Comparison of ENCODE assay signal across 16 cellular contexts in genomic region chr4:182644326-182645050, GRCh38.
DNase-seq lines count a peak whose midpoint lies in the region; ATAC-seq, FAIRE-seq and TF ChIP-seq lines count a peak whose summit lies in the region.
"Had no signal": no experiment of that assay in that cellular context is flagged by ENCODE, and none has a peak within 500 bp of the region (broad histone marks: within the 10 kb centered on the region; RNA-seq: fewer than 3 reads in every experiment).

No MANE protein-coding gene starts in this region.

- CTCF ChIA-PET in BJ (lab: Yijun Ruan, JAX) (no interaction called here), A673 (lab: Charles Lee) (no interaction called here)

- no peak overlapping the region for H3K4me3 Mint-ChIP-seq in activated T-cell treated with anti-CD3 and anti-CD28 coated beads, Interleukin-2, amount 50 U/mL, for 72 hours
- no peak overlapping the region for H3K4me3 Mint-ChIP-seq in type B pancreatic cell
- H3K4me3 Mint-ChIP-seq: GM23338; stimulated activated effector memory CD8-positive, alpha-beta T cell treated with anti-CD3 and anti-CD28 coated beads, Interleukin-12 subunit alpha, Interleukin-12 subunit beta, amount 100 ng/mL, for 72 hours had no signal

- H3K79me2 ChIP-seq in osteoblast (ENCODE audit: insufficient read depth, low read length) = no peaks in the 10 kb centered on the region

- H3K27ac ChIP-seq in osteoblast (ENCODE audit: low read depth, low read length) (peak overlapping the region; percentile 88), A673 (ENCODE audit: low read depth, low read length, poor library complexity, severe bottlenecking) (no peak overlapping the region)
- H3K27ac ChIP-seq: ascending aorta had no signal

- H3K4me1 Mint-ChIP-seq in activated T-cell treated with anti-CD3 and anti-CD28 coated beads, Interleukin-2, amount 50 U/mL, for 72 hours (ENCODE audit: low read depth) = no peaks in the 10 kb centered on the region
- H3K4me1 Mint-ChIP-seq in type B pancreatic cell (ENCODE audit: unreplicated experiment) = peaks cover 4% of the 10 kb centered on the region
- H3K4me1 Mint-ChIP-seq: GM23338; stimulated activated effector memory CD8-positive, alpha-beta T cell treated with anti-CD3 and anti-CD28 coated beads, Interleukin-12 subunit alpha, Interleukin-12 subunit beta, amount 100 ng/mL, for 72 hours had no signal

- DNase-seq in BJ (ENCODE audit: low read depth) (peak; percentile 21), NCI-H226 (peak; percentile 45), osteoblast (ENCODE audit: insufficient read length, low spot score, missing footprints) (no peak), A673 (ENCODE audit: low spot score) (no peak), type B pancreatic cell (ENCODE audit: extremely low spot score, unreplicated experiment) (no peak)
- no peak for DNase-seq in activated T-cell treated with anti-CD3 and anti-CD28 coated beads, Interleukin-2, amount 50 U/mL, for 72 hours
- DNase-seq: cortex of kidney, occipital lobe, SHP77 had no signal

- TF ChIP-seq CTCF in BJ (IDR thresholded peaks at IDR 0.05; ENCODE audit: insufficient read depth, low read depth, low read length) (no peak), osteoblast (IDR thresholded peaks at IDR 0.05; ENCODE audit: extremely low read depth, low read depth, low read length) (no peak), A673 (conservative IDR thresholded peaks at IDR 0.05; ENCODE audit: low read depth, low read length) (no peak), type B pancreatic cell (conservative IDR thresholded peaks at IDR 0.05) (no peak)

- H3K4me1 ChIP-seq in osteoblast (ENCODE audit: insufficient read depth, low read length) (peaks cover 17% of the 10 kb centered on the region), A673 (ENCODE audit: insufficient read depth, low read length, poor library complexity, severe bottlenecking) (peaks cover 4% of the 10 kb centered on the region)
- H3K4me1 ChIP-seq: ascending aorta, BE2C had no signal

- intact Hi-C loops in A673 (cut with micrococcal nuclease; ENCODE audit: unreplicated experiment) = no loop called here

- H3K36me3 Mint-ChIP-seq in activated T-cell treated with anti-CD3 and anti-CD28 coated beads, Interleukin-2, amount 50 U/mL, for 72 hours (ENCODE audit: insufficient read depth in 2 of 2) = no peaks in the 10 kb centered on the region
- H3K36me3 Mint-ChIP-seq in type B pancreatic cell = peaks cover 19% of the 10 kb centered on the region
- H3K36me3 Mint-ChIP-seq: stimulated activated effector memory CD8-positive, alpha-beta T cell treated with anti-CD3 and anti-CD28 coated beads, Interleukin-12 subunit alpha, Interleukin-12 subunit beta, amount 100 ng/mL, for 72 hours had no signal

- peaks cover 4 to 10% of the 10 kb centered on the region in 2 donors for H3K9me3 Mint-ChIP-seq in activated T-cell treated with anti-CD3 and anti-CD28 coated beads, Interleukin-2, amount 50 U/mL, for 72 hours
- H3K9me3 Mint-ChIP-seq in type B pancreatic cell = peaks cover 13% of the 10 kb centered on the region

- no peak overlapping the region for H2AFZ ChIP-seq in osteoblast (ENCODE audit: low read length)
- H2AFZ ChIP-seq: GM23338 had no signal

- FAIRE-seq in endometrium (lab: Jason Lieb, UNC) = peak; percentile 26
- FAIRE-seq: frontal cortex had no signal

- POLR2A ChIA-PET in BJ (lab: Charles Lee) = no interaction called here
- POLR2A ChIA-PET in A673 (lab: Charles Lee; ENCODE audit: low non-redundant PET) = no interaction called here

- H3K9me3 ChIP-seq in osteoblast (ENCODE audit: low read depth, low read length) (peaks cover 3% of the 10 kb centered on the region), A673 (ENCODE audit: low read depth, low read length, poor library complexity, severe bottlenecking) (no peaks in the 10 kb centered on the region)
- H3K9me3 ChIP-seq: BE2C had no signal

- H3K27me3 ChIP-seq in BJ (ENCODE audit: control insufficient read depth, insufficient read depth, low read length) = no peaks in the 10 kb centered on the region
- H3K27me3 ChIP-seq in osteoblast (ENCODE audit: insufficient read depth, low read length) = no peaks in the 10 kb centered on the region
- H3K27me3 ChIP-seq in A673 (replicated peaks; ENCODE audit: insufficient read depth, low read depth, low read length, poor library complexity) = no peaks in the 10 kb centered on the region
- H3K27me3 ChIP-seq: ascending aorta, BE2C had no signal

- no peak for ATAC-seq in activated T-cell treated with anti-CD3 and anti-CD28 coated beads, Interleukin-2, amount 50 U/mL, for 72 hours (replicated peaks in 1 of 2)
- no peak for ATAC-seq in HG02884 (IDR thresholded peaks at IDR 0.05; ENCODE audit: unreplicated experiment)
- ATAC-seq: GM23338; stimulated activated effector memory CD8-positive, alpha-beta T cell treated with anti-CD3 and anti-CD28 coated beads, Interleukin-12 subunit alpha, Interleukin-12 subunit beta, amount 100 ng/mL, for 72 hours had no signal

- peak overlapping the region; percentile 64 for H3K4me2 ChIP-seq in osteoblast (ENCODE audit: insufficient read depth, low read length)
- H3K4me2 ChIP-seq: GM23338 had no signal

- H4K20me1 ChIP-seq in osteoblast (ENCODE audit: insufficient read depth, low read length) = no peaks in the 10 kb centered on the region

- BruUV-seq in A673 (replicated peaks; lab: Mats Ljungman, UMichigan) = no TSS peak

- H3K36me3 ChIP-seq in BJ (ENCODE audit: control insufficient read depth, insufficient read depth, low read length) (no peaks in the 10 kb centered on the region), osteoblast (ENCODE audit: insufficient read depth, low read length) (no peaks in the 10 kb centered on the region), A673 (ENCODE audit: insufficient read depth, low read length, poor library complexity, severe bottlenecking) (no peaks in the 10 kb centered on the region)
- H3K36me3 ChIP-seq: ascending aorta, BE2C had no signal

- H3K4me3 ChIP-seq in BJ (ENCODE audit: low read depth, low read length) = no peak overlapping the region
- no peak overlapping the region for H3K4me3 ChIP-seq in osteoblast (ENCODE audit: insufficient read depth, low read length)
- H3K4me3 ChIP-seq in A673 (ENCODE audit: low read depth, low read length, poor library complexity, severe bottlenecking) = no peak overlapping the region
- H3K4me3 ChIP-seq: GM23338 had no signal

- peaks cover 1% of the 10 kb centered on the region for H3K27me3 Mint-ChIP-seq in activated T-cell treated with anti-CD3 and anti-CD28 coated beads, Interleukin-2, amount 50 U/mL, for 72 hours (ENCODE audit: low read depth)
- H3K27me3 Mint-ChIP-seq in type B pancreatic cell = no peaks in the 10 kb centered on the region

- H3K27ac Mint-ChIP-seq in activated T-cell treated with anti-CD3 and anti-CD28 coated beads, Interleukin-2, amount 50 U/mL, for 72 hours = no peak overlapping the region
- no peak overlapping the region for H3K27ac Mint-ChIP-seq in type B pancreatic cell
- H3K27ac Mint-ChIP-seq: GM23338; stimulated activated effector memory CD8-positive, alpha-beta T cell treated with anti-CD3 and anti-CD28 coated beads, Interleukin-12 subunit alpha, Interleukin-12 subunit beta, amount 100 ng/mL, for 72 hours had no signal

Comparison
In these comparisons a context has a peak if more than half of its experiments do, and no peak if none do; other contexts are left out.
1. DNase-seq: peak in BJ (single experiment) and NCI-H226 (single experiment); none in osteoblast (single experiment), A673 (single experiment), activated T-cell treated with anti-CD3 and anti-CD28 coated beads, Interleukin-2, amount 50 U/mL, for 72 hours (0 of 2) and type B pancreatic cell (single experiment).